1 cellular context compared by ENCODE assay signal in the genomic region with DNA sequence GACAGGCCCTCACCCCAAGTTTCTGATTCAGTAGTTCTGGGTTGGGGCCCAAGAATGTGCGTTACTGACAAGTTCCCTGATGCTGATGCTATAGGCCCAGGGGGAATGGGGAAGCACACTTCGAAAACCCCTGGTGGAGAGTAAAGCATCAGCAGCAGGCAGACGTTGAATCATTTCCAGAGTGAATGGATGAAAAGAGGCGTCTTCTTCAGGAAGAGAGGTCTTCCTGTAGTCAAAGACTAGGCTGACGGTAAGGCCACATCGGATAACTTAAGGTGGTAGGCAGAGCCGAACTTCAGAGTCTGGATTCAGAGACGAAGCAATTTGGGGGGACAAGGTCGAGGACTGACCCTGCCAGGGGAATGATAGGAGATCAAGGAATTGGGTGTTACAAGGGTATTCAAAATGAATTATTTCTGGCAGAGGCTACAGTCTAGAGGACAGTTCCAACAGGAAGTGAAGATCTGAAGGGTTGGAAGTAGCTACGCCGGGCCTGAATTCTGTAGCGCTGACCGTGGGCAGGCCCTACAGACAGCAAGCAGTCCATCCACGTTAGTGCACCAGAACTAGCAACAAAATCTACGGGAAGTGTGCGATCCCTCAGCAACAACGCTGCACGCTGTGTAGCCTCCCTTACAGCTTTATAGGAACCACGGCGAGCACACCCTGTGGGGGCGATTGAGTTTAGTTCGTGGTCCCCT.
TF ChIP-seq lines count a peak whose summit lies in the region.

No MANE protein-coding gene starts in this region.

TF ChIP-seq in GM23338, 12 proteins besides CTCF, POLR2A, EP300 and RAD21 (continued from another document):
- TF ChIP-seq, protein P1, sequence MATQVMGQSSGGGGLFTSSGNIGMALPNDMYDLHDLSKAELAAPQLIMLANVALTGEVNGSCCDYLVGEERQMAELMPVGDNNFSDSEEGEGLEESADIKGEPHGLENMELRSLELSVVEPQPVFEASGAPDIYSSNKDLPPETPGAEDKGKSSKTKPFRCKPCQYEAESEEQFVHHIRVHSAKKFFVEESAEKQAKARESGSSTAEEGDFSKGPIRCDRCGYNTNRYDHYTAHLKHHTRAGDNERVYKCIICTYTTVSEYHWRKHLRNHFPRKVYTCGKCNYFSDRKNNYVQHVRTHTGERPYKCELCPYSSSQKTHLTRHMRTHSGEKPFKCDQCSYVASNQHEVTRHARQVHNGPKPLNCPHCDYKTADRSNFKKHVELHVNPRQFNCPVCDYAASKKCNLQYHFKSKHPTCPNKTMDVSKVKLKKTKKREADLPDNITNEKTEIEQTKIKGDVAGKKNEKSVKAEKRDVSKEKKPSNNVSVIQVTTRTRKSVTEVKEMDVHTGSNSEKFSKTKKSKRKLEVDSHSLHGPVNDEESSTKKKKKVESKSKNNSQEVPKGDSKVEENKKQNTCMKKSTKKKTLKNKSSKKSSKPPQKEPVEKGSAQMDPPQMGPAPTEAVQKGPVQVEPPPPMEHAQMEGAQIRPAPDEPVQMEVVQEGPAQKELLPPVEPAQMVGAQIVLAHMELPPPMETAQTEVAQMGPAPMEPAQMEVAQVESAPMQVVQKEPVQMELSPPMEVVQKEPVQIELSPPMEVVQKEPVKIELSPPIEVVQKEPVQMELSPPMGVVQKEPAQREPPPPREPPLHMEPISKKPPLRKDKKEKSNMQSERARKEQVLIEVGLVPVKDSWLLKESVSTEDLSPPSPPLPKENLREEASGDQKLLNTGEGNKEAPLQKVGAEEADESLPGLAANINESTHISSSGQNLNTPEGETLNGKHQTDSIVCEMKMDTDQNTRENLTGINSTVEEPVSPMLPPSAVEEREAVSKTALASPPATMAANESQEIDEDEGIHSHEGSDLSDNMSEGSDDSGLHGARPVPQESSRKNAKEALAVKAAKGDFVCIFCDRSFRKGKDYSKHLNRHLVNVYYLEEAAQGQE (IDR thresholded peaks at IDR 0.05; ENCODE audit: unreplicated experiment), result no peak
TF ChIP-seq in GM23338: peak in this region for 0.
